8 cellular contexts compared by ENCODE assay signal in the genomic region with DNA sequence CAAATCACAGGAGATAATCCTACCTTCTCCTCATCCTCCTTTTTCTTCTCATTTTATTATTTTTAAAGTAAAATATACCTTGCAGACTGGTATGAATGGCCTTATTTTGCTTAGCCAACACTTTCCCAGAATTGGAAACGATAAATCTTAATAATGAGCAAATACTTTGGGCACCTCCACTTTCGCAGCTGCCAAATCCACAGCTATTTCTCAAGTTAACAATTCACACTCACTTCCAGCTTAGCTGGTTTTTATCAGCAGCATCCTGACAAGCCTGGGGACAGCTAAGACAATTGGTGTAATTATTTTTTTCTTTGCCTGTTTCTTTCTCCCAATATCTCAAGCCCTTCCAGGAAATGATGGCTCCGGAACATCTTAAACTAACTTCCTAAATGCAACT.
"Had no signal": no experiment of that assay in that cellular context is flagged by ENCODE, and none has a peak within 500 bp of the region (broad histone marks: within the 10 kb centered on the region; RNA-seq: fewer than 3 reads in every experiment).

No MANE protein-coding gene starts in this region.

- ATAC-seq: GM23338, K562 had no signal

- FAIRE-seq: H1, H54, HTR-8/SVneo, K562 had no signal

- H3K27ac Mint-ChIP-seq: GM23338, H9 had no signal

- H3K9me3 Mint-ChIP-seq: H9 had no signal

- H3K4me3 ChIP-seq: GM23338, K562 had no signal

- H3K4me3 Mint-ChIP-seq: GM23338, H9 had no signal

- H2AFZ ChIP-seq: GM23338 had no signal

- H3K4me1 Mint-ChIP-seq: GM23338 had no signal

- H3K4me2 ChIP-seq: GM23338 had no signal

- DNase-seq: H9, HCEC 1CT, IMR-90 had no signal
